Comparison of ENCODE assay signal across 1 cellular context in genomic region chr4:183544109-183544508, GRCh38.
TF ChIP-seq lines count a peak whose summit lies in the region.

No MANE protein-coding gene starts in this region.

TF ChIP-seq in GM23338, 12 proteins besides CTCF, POLR2A, EP300 and RAD21:
- TF ChIP-seq ZNF114 (CRISPR knock-in tag; IDR thresholded peaks at IDR 0.05) (no peak), ZNF331 (CRISPR knock-in tag; IDR thresholded peaks at IDR 0.05; ENCODE audit: low read depth) (no peak), STAT1 (IDR thresholded peaks at IDR 0.05; ENCODE audit: unreplicated experiment) (no peak), REST (IDR thresholded peaks at IDR 0.05; ENCODE audit: unreplicated experiment) (no peak), ZNF462 (CRISPR knock-in tag; IDR thresholded peaks at IDR 0.05) (no peak), POLR2AphosphoS5 (IDR thresholded peaks at IDR 0.05; ENCODE audit: low read depth) (no peak), JUNB (IDR thresholded peaks at IDR 0.05; ENCODE audit: unreplicated experiment) (no peak), CREB1 (CRISPR knock-in tag; IDR thresholded peaks at IDR 0.05; ENCODE audit: low read depth) (no peak), NANOG (IDR thresholded peaks at IDR 0.05; ENCODE audit: borderline replicate concordance) (no peak), ETS1 (IDR thresholded peaks at IDR 0.05) (no peak), EZH2phosphoT487 (IDR thresholded peaks at IDR 0.05; ENCODE audit: unreplicated experiment) (no peak), EZH2 (IDR thresholded peaks at IDR 0.05; ENCODE audit: low read depth, unreplicated experiment) (no peak)
TF ChIP-seq in GM23338: peak in this region for 0.
